16 cellular contexts compared by ENCODE assay signal in genomic region chr1:109929588-109930251, GRCh38. TPM values are rescaled to one million over a fixed set of nuclear protein-coding genes. Genes with fewer than 3 reads are reported as not detected.
DNase-seq lines count a peak whose midpoint lies in the region; ATAC-seq, FAIRE-seq and TF ChIP-seq lines count a peak whose summit lies in the region.
"Had no signal": no experiment of that assay in that cellular context is flagged by ENCODE, and none has a peak within 500 bp of the region (broad histone marks: within the 10 kb centered on the region; RNA-seq: fewer than 3 reads in every experiment).

No MANE protein-coding gene starts in this region.

- POLR2A ChIA-PET in Panc1 (lab: Charles Lee) = no interaction called here
- POLR2A ChIA-PET in H1 (lab: Charles Lee; ENCODE audit: partially characterized antibody) = interaction anchor here (1.7 kb wide), 1 partner anchor 54 kb away, joined by 6 read pairs; the partner anchor contains the start of gene AHCYL1

- H2BK20ac ChIP-seq in H1 (ENCODE audit: low read length) = 0 out of 2 replicates have a peak overlapping the region, but pooled peaks have one; percentile 21

- H2BK5ac ChIP-seq in H1 (ENCODE audit: low read depth, low read length) = peak overlapping the region; percentile 71; the same call in 1 of the 2 replicates
- no peak overlapping the region for H2BK5ac ChIP-seq in neuronal stem cell (ENCODE audit: low read length)

- TF ChIP-seq CTCF in Panc1 (IDR thresholded peaks at IDR 0.05) = no peak
- no peak for TF ChIP-seq CTCF in H1 (IDR thresholded peaks at IDR 0.05; ENCODE audit: control extremely low read depth in 1 of 3, insufficient read depth in 1 of 3, low read depth in 1 of 3, low read length in 3 of 3)
- no peak for TF ChIP-seq CTCF in testis (IDR thresholded peaks at IDR 0.05)
- no peak for TF ChIP-seq CTCF in osteoblast (IDR thresholded peaks at IDR 0.05; ENCODE audit: extremely low read depth, low read depth, low read length)

- no peak for TF ChIP-seq EP300 in H1 (IDR thresholded peaks at IDR 0.05; ENCODE audit: borderline replicate concordance in 1 of 2, low read depth in 2 of 2, low read length in 2 of 2)

- H3K79me1 ChIP-seq in H1 (ENCODE audit: low read depth, low read length) (no peaks in the 10 kb centered on the region), neuronal stem cell (ENCODE audit: low read depth, low read length) (peaks cover 3% of the 10 kb centered on the region)

- peak overlapping the region; percentile 80 for H4K91ac ChIP-seq in H1 (replicated peaks; ENCODE audit: insufficient read length, low read length)
- no peak overlapping the region for H4K91ac ChIP-seq in neuronal stem cell (ENCODE audit: low read depth, low read length, poor library complexity)

- H3K27ac ChIP-seq in Panc1 (ENCODE audit: low read length) (peak overlapping the region; percentile 97), H1 (ENCODE audit: low read depth, low read length) (no peak overlapping the region), neuronal stem cell (replicated peaks; ENCODE audit: low read length) (peak overlapping the region; percentile 24), testis (peak overlapping the region; percentile 28 to 86), osteoblast (ENCODE audit: low read depth, low read length) (no peak overlapping the region)
- H3K27ac ChIP-seq: brain microvascular endothelial cell, foreskin keratinocyte had no signal

- TF ChIP-seq POLR2A in H1 (IDR thresholded peaks at IDR 0.05; ENCODE audit: control extremely low read depth in 1 of 2, low read depth in 2 of 2, low read length in 2 of 2) = no peak
- no peak for TF ChIP-seq POLR2A in testis (IDR thresholded peaks at IDR 0.05)

- H4K5ac ChIP-seq in H1 (ENCODE audit: insufficient read length, low read depth, low read length) = no peak overlapping the region

- intact Hi-C loops in Panc1 (cut with micrococcal nuclease; ENCODE audit: unreplicated experiment) = loop anchor here (5.0 kb wide), 1 partner anchor 53 kb away; the partner anchor contains the start of gene AHCYL1
- intact Hi-C loops in testis (cut with DNase I; ENCODE audit: low total_unique reads) = no loop called here

- H3K9ac ChIP-seq in H1 (replicated peaks in 1 of 4; ENCODE audit: extremely low read depth in 1 of 4, low read depth in 3 of 4, low read length in 3 of 4) (no peak overlapping the region), neuronal stem cell (ENCODE audit: low read depth, low read length, poor library complexity) (peak overlapping the region; percentile 27)

- peak overlapping the region; percentile 44 for H3K4ac ChIP-seq in H1 (replicated peaks; ENCODE audit: insufficient read length, low read depth, low read length)
- H3K4ac ChIP-seq in neuronal stem cell (ENCODE audit: low read length) = no peak overlapping the region

- H2AFZ ChIP-seq in H1 (ENCODE audit: low read length) (no peak overlapping the region), neuronal stem cell (ENCODE audit: low read length) (no peak overlapping the region), osteoblast (ENCODE audit: low read length) (no peak overlapping the region)

- no peaks in the 10 kb centered on the region for H3K79me2 ChIP-seq in H1 (ENCODE audit: control insufficient read depth in 1 of 2, insufficient read depth in 2 of 2, low read length in 2 of 2)
- no peaks in the 10 kb centered on the region for H3K79me2 ChIP-seq in osteoblast (ENCODE audit: insufficient read depth, low read length)

- no peak overlapping the region; a peak in 1 of 4 replicates for H3K4me2 ChIP-seq in H1 (ENCODE audit: insufficient read depth in 1 of 2, low read depth in 2 of 2, low read length in 2 of 2)
- H3K4me2 ChIP-seq in neuronal stem cell (ENCODE audit: insufficient read depth, low read length, poor library complexity, severe bottlenecking) = no peak overlapping the region
- no peak overlapping the region for H3K4me2 ChIP-seq in osteoblast (ENCODE audit: insufficient read depth, low read length)

- FAIRE-seq in H1 (lab: Jason Lieb, UNC) = no peak
- FAIRE-seq: urothelium cell line had no signal

- no peaks in the 10 kb centered on the region for H3K9me3 ChIP-seq in Panc1 (ENCODE audit: control insufficient read depth, insufficient read depth, low read depth, low read length)
- no peaks in the 10 kb centered on the region for H3K9me3 ChIP-seq in H1 (ENCODE audit: insufficient read depth in 2 of 2, low read depth in 1 of 2, low read length in 1 of 2)
- no peaks in the 10 kb centered on the region for H3K9me3 ChIP-seq in neuronal stem cell (replicated peaks in 1 of 2; ENCODE audit: control insufficient read depth in 2 of 2, insufficient read depth in 1 of 2, low read depth in 1 of 2, low read length in 2 of 2)
- H3K9me3 ChIP-seq in testis = no peaks in the 10 kb centered on the region
- no peaks in the 10 kb centered on the region for H3K9me3 ChIP-seq in osteoblast (ENCODE audit: low read depth, low read length)

- no peaks in the 10 kb centered on the region; the same call in 1 of the 2 replicates for H3K36me3 ChIP-seq in Panc1 (ENCODE audit: control insufficient read depth, insufficient read depth, low read length)
- no peaks in the 10 kb centered on the region for H3K36me3 ChIP-seq in H1 (ENCODE audit: control insufficient read depth in 2 of 4, insufficient read depth in 4 of 4, low read length in 3 of 4)
- peaks cover 23 to 56% of the 10 kb centered on the region in 2 donors for H3K36me3 ChIP-seq in neuronal stem cell (replicated peaks in 1 of 2; ENCODE audit: control insufficient read depth in 2 of 2, insufficient read depth in 2 of 2, low read length in 2 of 2)
- H3K36me3 ChIP-seq in testis (ENCODE audit: low read depth, missing control alignments) = no peaks in the 10 kb centered on the region
- peaks cover 47% of the 10 kb centered on the region for H3K36me3 ChIP-seq in osteoblast (ENCODE audit: insufficient read depth, low read length)

- CTCF ChIA-PET in Panc1 (lab: Charles Lee) (interaction anchor here (1.6 to 2.7 kb wide), 2 partner anchors 55 to 153 kb away, joined by 6 to 11 read pairs; partner anchors contain the start of gene AHCYL1), H1 (lab: Charles Lee; ENCODE audit: partially characterized antibody) (interaction anchor here (0.6 to 20.1 kb wide), 10 partner anchors 8 to 153 kb away, joined by 3 to 333 read pairs (median 6); partner anchors contain the start of genes AHCYL1 and CSF1)

- 0 out of 2 replicates have a peak overlapping the region, but pooled peaks have one; percentile 5 for H2AK5ac ChIP-seq in H1 (ENCODE audit: low read depth, low read length)
- peak overlapping the region; percentile 18 for H2AK5ac ChIP-seq in neuronal stem cell (ENCODE audit: low read depth, low read length)

- H2BK15ac ChIP-seq in H1 (ENCODE audit: low read length) = peak overlapping the region; percentile 72
- H2BK15ac ChIP-seq in neuronal stem cell (ENCODE audit: low read length) = peak overlapping the region; percentile 39

- H3K4me1 ChIP-seq in Panc1 (ENCODE audit: control insufficient read depth, insufficient read depth, low read length) (peaks cover 88% of the 10 kb centered on the region), H1 (replicated peaks in 1 of 4; ENCODE audit: control insufficient read depth in 3 of 4, insufficient read depth in 4 of 4, low read length in 3 of 4) (peaks cover 4 to 9% (median 5%) of the 10 kb centered on the region in 4 experiments; a peak in 6 of 7 replicates), neuronal stem cell (ENCODE audit: control insufficient read depth in 2 of 2, insufficient read depth in 1 of 2, low read depth in 1 of 2, low read length in 2 of 2) (peaks cover 9 to 15% of the 10 kb centered on the region in 2 donors), testis (peaks cover 41% of the 10 kb centered on the region), osteoblast (ENCODE audit: insufficient read depth, low read length) (peaks cover 46% of the 10 kb centered on the region)

- in situ Hi-C loops in Panc1 (cut with HindIII; ENCODE audit: low pct_unique_long_range_greater_than_20kb, low sequenced_read_pairs) = no loop called here

- H3K18ac ChIP-seq in H1 (ENCODE audit: extremely low read depth, low read length) (peak overlapping the region; percentile 48; the same call in 1 of the 2 replicates), neuronal stem cell (ENCODE audit: low read length) (peak overlapping the region; percentile 13)

- H3K14ac ChIP-seq in H1 (ENCODE audit: insufficient read length) (no peak overlapping the region), neuronal stem cell (ENCODE audit: low read length) (peak overlapping the region; percentile 85)

- H3K23me2 ChIP-seq in H1 (ENCODE audit: low read depth, low read length) = no peaks in the 10 kb centered on the region

- no peak overlapping the region for H3K56ac ChIP-seq in H1 (replicated peaks; ENCODE audit: insufficient read length, low read depth, low read length)

- no TSS peak for BruUV-seq in Panc1 (replicated peaks; lab: Mats Ljungman, UMichigan)

- H3K23ac ChIP-seq in H1 (ENCODE audit: insufficient read length) (no peak overlapping the region), neuronal stem cell (ENCODE audit: low read depth, low read length, poor library complexity) (peak overlapping the region; percentile 23)

- H4K20me1 ChIP-seq in H1 (replicated peaks in 1 of 2; ENCODE audit: control insufficient read depth in 1 of 2, insufficient read depth in 2 of 2, low read length in 2 of 2) (no peaks in the 10 kb centered on the region), osteoblast (ENCODE audit: insufficient read depth, low read length) (peaks cover 5% of the 10 kb centered on the region)

- 93% methylated on average over 11 of the region's 11 CpGs; no CpG with 5 or more reads in 1 of the 2 experiments for WGBS in H1 (ENCODE audit: extremely low coverage in 1 of 2, insufficient coverage in 1 of 2, insufficient read length in 1 of 2, insufficient replicate concordance in 2 of 2, low coverage in 1 of 2, low lambda C conversion rate in 2 of 2, missing lambda C conversion rate in 1 of 2), 2 experiments
- no CpG with 5 or more reads among the region's 11 CpGs for WGBS in neuronal stem cell (ENCODE audit: extremely low coverage in 2 of 2, insufficient read length in 2 of 2, insufficient replicate concordance in 1 of 2), 2 donors
- WGBS in testis, 2 donors = 59 to 80% methylated on average over 5 to 11 of the region's 11 CpGs

- no peak for DNase-seq in Panc1 (ENCODE audit: low read depth, low spot score)
- DNase-seq in H1 (ENCODE audit: low read depth in 1 of 2, low spot score in 2 of 2) = no peak
- no peak for DNase-seq in neuronal stem cell (ENCODE audit: low spot score)
- DNase-seq in testis = no peak
- no peak for DNase-seq in GM03348 (ENCODE audit: low spot score)
- DNase-seq in osteoblast (ENCODE audit: insufficient read length, low spot score, missing footprints) = no peak
- DNase-seq in NCI-H2107 (lab: John Stamatoyannopoulos, UW) = no peak
- no peak for DNase-seq in SHP77 (lab: John Stamatoyannopoulos, UW)
- DNase-seq: activated effector memory CD4-positive, alpha-beta T cell treated with Interleukin-2 at 50 U/mL for 16 hours; brain microvascular endothelial cell; DMS79; effector memory CD4-positive, alpha-beta T cell; immature natural killer cell; T-helper 2 cell had no signal

- 0 out of 2 replicates have a peak, but pooled peaks have one; percentile 0 for ATAC-seq in Panc1

- H3K4me3 ChIP-seq in Panc1 (ENCODE audit: low read depth in 2 of 2, low read length in 2 of 2) (no peak overlapping the region), H1 (ENCODE audit: extremely low read depth in 1 of 4, insufficient read depth in 2 of 4, low read depth in 3 of 4, low read length in 4 of 4) (no peak overlapping the region), neuronal stem cell (ENCODE audit: low read length in 2 of 2) (no peak overlapping the region), testis (no peak overlapping the region), osteoblast (ENCODE audit: insufficient read depth, low read length) (no peak overlapping the region)

- H3K27me3 ChIP-seq in Panc1 (ENCODE audit: control insufficient read depth, insufficient read depth, low read length) (no peaks in the 10 kb centered on the region), H1 (replicated peaks in 1 of 4; ENCODE audit: control insufficient read depth in 3 of 4, extremely low read depth in 1 of 4, insufficient read depth in 3 of 4, low read length in 3 of 4) (no peaks in the 10 kb centered on the region), neuronal stem cell (ENCODE audit: control insufficient read depth in 3 of 3, insufficient read depth in 3 of 3, low read depth in 1 of 3, low read length in 3 of 3) (no peaks in the 10 kb centered on the region), testis (no peaks in the 10 kb centered on the region), osteoblast (ENCODE audit: insufficient read depth, low read length) (no peaks in the 10 kb centered on the region)
- H3K27me3 ChIP-seq: brain microvascular endothelial cell, foreskin keratinocyte had no signal

- H2BK120ac ChIP-seq in H1 (replicated peaks; ENCODE audit: low read depth, low read length) = no peak overlapping the region
- no peak overlapping the region for H2BK120ac ChIP-seq in neuronal stem cell (ENCODE audit: low read depth, low read length)

- no peak for TF ChIP-seq RAD21 in H1 (IDR thresholded peaks at IDR 0.05 in 1 of 2, conservative IDR thresholded peaks at IDR 0.05 in 1 of 2; ENCODE audit: low read depth in 2 of 2, low read length in 2 of 2)

- H2BK12ac ChIP-seq in H1 (ENCODE audit: low read depth, low read length) = peak overlapping the region; percentile 84; the same call in 1 of the 2 replicates
- H2BK12ac ChIP-seq in neuronal stem cell (ENCODE audit: low read length) = peak overlapping the region; percentile 24

- peak overlapping the region; percentile 86; the same call in 1 of the 2 replicates for H4K8ac ChIP-seq in H1 (ENCODE audit: extremely low read depth, insufficient read depth, low read length)
- H4K8ac ChIP-seq in neuronal stem cell (ENCODE audit: low read depth, low read length) = no peak overlapping the region

RNA-seq across cellular contexts. Expression of gene CSF1, which starts 19.1 kb away (rescaled TPM):
- total RNA-seq in Panc1 (2021; ENCODE audit: unreplicated experiment) (217 TPM), testis (10 to 100 TPM in 1 of 2 donors, 1 to 10 TPM in 1; 9.8 to 10.9 TPM), osteoblast (38.0 and 53.9 TPM in 2 replicates)
- polyA plus RNA-seq in Panc1 (2012; ENCODE audit: insufficient read length) = 109 TPM
- 2.0 and 3.3 TPM in 2 replicates for total RNA-seq in H1 (2021; fragmentation: NEBNext Ultra II Directional; extraction: Animal tissue kit (Norgen Biotek cat#: 25700))
- polyA plus RNA-seq in H1 (2011; rRNA removed) (4.2 and 5.4 TPM in 2 replicates), testis (ENCODE audit: insufficient read depth, low read depth, low replicate concordance) (14.2 TPM)
- polyA plus RNA-seq in H1 (2011; cell fraction: cytosol; rRNA removed) = 3.4 TPM
- polyA plus RNA-seq in H1 (2011; cell fraction: nucleus; rRNA removed) = 6.3 TPM
- polyA plus RNA-seq in H1 (2012, experiment 1 of 2) = 2.0 to 4.0 TPM (median 3.2 TPM) in 4 replicates
- 4.0 TPM for polyA plus RNA-seq in H1 (2012, experiment 2 of 2)
- 1.8 TPM for polyA plus RNA-seq in H1 (2013, experiment 1 of 2)
- polyA plus RNA-seq in H1 (2013, experiment 2 of 2) = 1.5 TPM
- polyA minus RNA-seq in H1 (2011; rRNA and poly(A)+ RNA removed) = 4.0 and 4.2 TPM in 2 replicates
- polyA minus RNA-seq in H1 (2011; cell fraction: cytosol; rRNA and poly(A)+ RNA removed) = 4.2 TPM
- polyA minus RNA-seq in H1 (2011; cell fraction: nucleus; rRNA and poly(A)+ RNA removed) = 2.6 TPM
- polyA plus RNA-seq in neuronal stem cell (2013, experiment 1 of 2) = 4.5 TPM
- polyA plus RNA-seq in neuronal stem cell (2013, experiment 2 of 2) = 4.4 TPM

RNA-seq across cellular contexts. Expression of gene AHCYL1, which starts 54.8 kb away (rescaled TPM):
- total RNA-seq in Panc1 (2021; ENCODE audit: unreplicated experiment) (174 TPM), testis (10 to 100 TPM; 48.5 to 59.1 TPM), osteoblast (56.8 and 61.0 TPM in 2 replicates)
- 148 TPM for polyA plus RNA-seq in Panc1 (2012; ENCODE audit: insufficient read length)
- 92.5 and 95.9 TPM in 2 replicates for total RNA-seq in H1 (2021; fragmentation: NEBNext Ultra II Directional; extraction: Animal tissue kit (Norgen Biotek cat#: 25700))
- polyA plus RNA-seq in H1 (2011; rRNA removed) (55.8 and 64.5 TPM in 2 replicates), testis (ENCODE audit: insufficient read depth, low read depth, low replicate concordance) (64.3 TPM)
- polyA plus RNA-seq in H1 (2011; cell fraction: cytosol; rRNA removed) = 62.7 TPM
- polyA plus RNA-seq in H1 (2011; cell fraction: nucleus; rRNA removed) = 54.7 TPM
- 74.7 to 98.1 TPM (median 80.1 TPM) in 4 replicates for polyA plus RNA-seq in H1 (2012, experiment 1 of 2)
- 12.0 TPM for polyA plus RNA-seq in H1 (2012, experiment 2 of 2)
- polyA plus RNA-seq in H1 (2013, experiment 1 of 2) = 64.4 TPM
- polyA plus RNA-seq in H1 (2013, experiment 2 of 2) = 62.7 TPM
- 83.3 and 95.8 TPM in 2 replicates for polyA minus RNA-seq in H1 (2011; rRNA and poly(A)+ RNA removed)
- polyA minus RNA-seq in H1 (2011; cell fraction: cytosol; rRNA and poly(A)+ RNA removed) = 46.4 TPM
- 34.2 TPM for polyA minus RNA-seq in H1 (2011; cell fraction: nucleus; rRNA and poly(A)+ RNA removed)
- 93.0 TPM for polyA plus RNA-seq in neuronal stem cell (2013, experiment 1 of 2)
- polyA plus RNA-seq in neuronal stem cell (2013, experiment 2 of 2) = 96.3 TPM

Comparison
In these comparisons a context has a peak if more than half of its experiments do, and no peak if none do; other contexts are left out.
1. H3K27ac ChIP-seq: peak in Panc1 (single experiment), neuronal stem cell (single experiment) and testis (2 of 2); none in H1 (single experiment) and osteoblast (single experiment).